8 cellular contexts compared by ENCODE assay signal in the genomic region with DNA sequence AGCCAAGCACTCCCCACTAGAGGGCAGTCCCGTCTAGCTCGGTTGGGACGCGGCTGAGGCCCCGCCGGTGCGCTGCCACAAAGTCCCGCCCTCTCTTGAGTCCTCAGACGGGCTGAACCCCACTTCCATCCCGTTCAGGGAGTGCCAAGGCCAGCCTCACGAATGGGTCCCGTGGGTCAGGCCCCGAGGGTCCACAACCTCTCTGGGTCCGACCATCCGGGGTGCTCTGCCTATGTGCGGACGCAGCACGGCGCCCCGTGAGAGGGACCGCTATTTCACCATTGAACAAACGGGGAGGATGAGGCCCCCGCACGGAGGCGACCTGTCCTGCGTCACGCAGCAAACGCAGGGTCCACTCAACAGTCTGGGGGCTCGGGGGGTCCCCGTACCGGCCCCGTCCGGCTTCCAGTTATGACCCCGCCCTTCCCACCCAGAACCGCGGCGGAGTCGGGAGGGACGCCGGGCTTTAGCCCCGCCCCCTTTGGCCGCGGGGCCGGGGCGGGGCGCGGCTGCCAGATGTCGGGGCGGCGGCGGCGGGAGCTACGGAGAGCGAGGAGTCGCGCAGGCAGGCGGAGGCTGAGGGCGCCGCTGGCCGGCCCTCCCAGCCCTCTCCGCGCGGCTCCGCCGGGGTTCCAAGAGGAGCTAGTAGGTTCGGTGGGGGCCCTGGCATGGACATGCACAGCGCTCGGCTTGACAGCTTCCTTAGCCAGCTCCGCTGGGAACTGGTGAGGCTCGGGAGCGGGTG. TPM values are rescaled to one million over a fixed set of nuclear protein-coding genes. Genes with fewer than 3 reads are reported as not detected.
DNase-seq lines count a peak whose midpoint lies in the region; ATAC-seq, FAIRE-seq and TF ChIP-seq lines count a peak whose summit lies in the region.

Gene INKA1 (plus strand): TSS at position 543 of the 745 bp plus-strand sequence. CDS start 132 bp downstream, at position 675.

- peaks cover 2% of the 10 kb centered on the region for H3K36me3 ChIP-seq in A673 (ENCODE audit: insufficient read depth, low read length, poor library complexity, severe bottlenecking)
- H3K36me3 ChIP-seq in kidney (ENCODE audit: control insufficient read depth in 1 of 2, insufficient read depth in 2 of 2, low read length in 2 of 2), result no peaks in the 10 kb centered on the region

- DNase-seq in A673 (ENCODE audit: low spot score) (peak; percentile 81), NCI-H2196 treated with DMSO at 0.1 percent for 48 hours (lab: John Stamatoyannopoulos, UW; ENCODE audit: unreplicated experiment) (peak; percentile 28), kidney (peak; percentile 96)
- DNase-seq in activated CD4-positive, CD25-positive, alpha-beta regulatory T cell treated with anti-CD3 and anti-CD28 coated beads, Interleukin-2, amount 50 U/mL, for 16 hours (ENCODE audit: low read depth, low spot score), result peak; percentile 75
- DNase-seq in central memory CD8-positive, alpha-beta T cell (ENCODE audit: low spot score in 2 of 2), result peak; percentile 80 to 83
- peak; percentile 73 to 75 for DNase-seq in stimulated activated CD4-positive, alpha-beta T cell treated with anti-CD3 and anti-CD28 coated beads, Interleukin-15, amount 100 ng/mL, for 1 hour (ENCODE audit: low read depth in 1 of 2, low spot score in 1 of 2)

- H3K4me3 Mint-ChIP-seq in central memory CD8-positive, alpha-beta T cell, result peak within 1 kb of the TSS; percentile 86

- ATAC-seq in GM18517 (IDR thresholded peaks at IDR 0.05; ENCODE audit: unreplicated experiment) (peak; percentile 57), HG03039 (IDR thresholded peaks at IDR 0.05; ENCODE audit: unreplicated experiment) (peak; percentile 60)
- peak; percentile 89 for ATAC-seq in central memory CD8-positive, alpha-beta T cell (replicated peaks; ENCODE audit: extremely low read depth, poor library complexity, severe bottlenecking)

- peak within 1 kb of the TSS; percentile 68 for H3K27ac Mint-ChIP-seq in central memory CD8-positive, alpha-beta T cell (ENCODE audit: low read depth)

- peak within 1 kb of the TSS; percentile 98 for H3K27ac ChIP-seq in A673 (ENCODE audit: low read depth, low read length, poor library complexity, severe bottlenecking)
- peak within 1 kb of the TSS; percentile 87 to 93 for H3K27ac ChIP-seq in kidney (ENCODE audit: low read depth in 2 of 2, low read length in 2 of 2)

- H3K4me1 Mint-ChIP-seq in central memory CD8-positive, alpha-beta T cell, result peaks cover 29% of the 10 kb centered on the region

- TF ChIP-seq CTCF in A673 (conservative IDR thresholded peaks at IDR 0.05; ENCODE audit: low read depth, low read length) (peak; percentile 75), kidney (IDR thresholded peaks at IDR 0.05; ENCODE audit: borderline replicate concordance, extremely low read depth, insufficient read depth) (peak; percentile 96)

- intact Hi-C loops in A673 (cut with micrococcal nuclease; ENCODE audit: unreplicated experiment) (loop anchor here (1.0 kb wide), 1 partner anchor 36 kb away; no protein-coding TSS in a partner anchor), kidney (cut with DNase I) (no loop called here)

- H3K4me3 ChIP-seq in A673 (ENCODE audit: low read depth, low read length, poor library complexity, severe bottlenecking) (peak within 1 kb of the TSS; percentile 64), kidney (ENCODE audit: low read length in 2 of 2) (peak within 1 kb of the TSS; percentile 86 to 91)

- POLR2A ChIA-PET in A673 (lab: Charles Lee; ENCODE audit: low non-redundant PET), result interaction anchor here (0.6 kb wide), 1 partner anchor 36 kb away, joined by 19 read pairs; no protein-coding TSS in a partner anchor

- CTCF ChIA-PET in A673 (lab: Charles Lee), result interaction anchor here (0.6 to 3.3 kb wide), 6 partner anchors 35 to 525 kb away, joined by 3 to 39 read pairs (median 4); partner anchors contain the start of gene TUSC2

- no TSS peak for BruUV-seq in A673 (replicated peaks; lab: Mats Ljungman, UMichigan)

- H3K9me3 ChIP-seq in A673 (ENCODE audit: low read depth, low read length, poor library complexity, severe bottlenecking), result no peaks in the 10 kb centered on the region
- no peaks in the 10 kb centered on the region for H3K9me3 ChIP-seq in kidney (ENCODE audit: control insufficient read depth in 1 of 2, low read length in 2 of 2)

- H3K27me3 Mint-ChIP-seq in central memory CD8-positive, alpha-beta T cell, result no peaks in the 10 kb centered on the region

- H3K4me1 ChIP-seq in A673 (ENCODE audit: insufficient read depth, low read length, poor library complexity, severe bottlenecking), result peaks cover 37% of the 10 kb centered on the region
- peaks cover 1 to 41% of the 10 kb centered on the region in 2 donors for H3K4me1 ChIP-seq in kidney (ENCODE audit: control insufficient read depth in 1 of 2, insufficient read depth in 1 of 2, low read depth in 1 of 2, low read length in 2 of 2)

- no peaks in the 10 kb centered on the region for H3K9me3 Mint-ChIP-seq in central memory CD8-positive, alpha-beta T cell

- no peak for FAIRE-seq in kidney (lab: Jason Lieb, UNC)

- H3K27me3 ChIP-seq in A673 (replicated peaks; ENCODE audit: insufficient read depth, low read depth, low read length, poor library complexity), result no peaks in the 10 kb centered on the region

- peaks cover 10% of the 10 kb centered on the region for H3K36me3 Mint-ChIP-seq in central memory CD8-positive, alpha-beta T cell (ENCODE audit: insufficient read depth)

- peak within 1 kb of the TSS; percentile 40 to 68 for H3K9ac ChIP-seq in kidney (ENCODE audit: low read length in 2 of 2)

RNA-seq across cellular contexts. Expression of gene INKA1, which starts in this region (rescaled TPM):
- total RNA-seq in A673 (2021), result 7.1 and 13.8 TPM in 2 replicates
- total RNA-seq in kidney, result 6.3 TPM
- polyA plus RNA-seq in kidney (ENCODE audit: insufficient read depth, low read depth, low replicate concordance), result 9.1 TPM

Comparison
In these comparisons a context has a peak if more than half of its experiments do, and no peak if none do; other contexts are left out.
1. Peak in every context shown above with its lines: DNase-seq, ATAC-seq, H3K4me3 ChIP-seq and H3K27ac ChIP-seq.
2. DNase-seq: peak in every context shown above with its lines; median percentile 96 in kidney; 82 in central memory CD8-positive, alpha-beta T cell; 81 in A673; 75 in activated CD4-positive, CD25-positive, alpha-beta regulatory T cell treated with anti-CD3 and anti-CD28 coated beads, Interleukin-2, amount 50 U/mL, for 16 hours; 74 in stimulated activated CD4-positive, alpha-beta T cell treated with anti-CD3 and anti-CD28 coated beads, Interleukin-15, amount 100 ng/mL, for 1 hour; 28 in NCI-H2196 treated with DMSO at 0.1 percent for 48 hours.